Comparison of ENCODE assay signal across 1 cellular context in genomic region chr3:49017646-49017977, GRCh38.
TF ChIP-seq lines count a peak whose summit lies in the region.

No MANE protein-coding gene starts in this region.

TF ChIP-seq in HEK293, 187 proteins besides CTCF, POLR2A, EP300 and RAD21 (continued from another document):
- TF ChIP-seq PRDM10 (tag by site-specific recombination; IDR thresholded peaks at IDR 0.05) (peak; percentile 88), ZSCAN4 (tag by site-specific recombination; IDR thresholded peaks at IDR 0.05) (peak; percentile 63), PRDM1 (tag by site-specific recombination; IDR thresholded peaks at IDR 0.05) (peak; percentile 27; the same call in 1 of the 2 replicates), ZNF670 (tag by site-specific recombination; IDR thresholded peaks at IDR 0.05; ENCODE audit: low read depth) (no peak), KLF1 (tag by site-specific recombination; IDR thresholded peaks at IDR 0.05) (peak; percentile 19; the same call in 1 of the 2 replicates), KLF16 (tag by site-specific recombination; IDR thresholded peaks at IDR 0.05) (no peak)
TF ChIP-seq in HEK293: peak in this region for 4.
